In the genomic region with DNA sequence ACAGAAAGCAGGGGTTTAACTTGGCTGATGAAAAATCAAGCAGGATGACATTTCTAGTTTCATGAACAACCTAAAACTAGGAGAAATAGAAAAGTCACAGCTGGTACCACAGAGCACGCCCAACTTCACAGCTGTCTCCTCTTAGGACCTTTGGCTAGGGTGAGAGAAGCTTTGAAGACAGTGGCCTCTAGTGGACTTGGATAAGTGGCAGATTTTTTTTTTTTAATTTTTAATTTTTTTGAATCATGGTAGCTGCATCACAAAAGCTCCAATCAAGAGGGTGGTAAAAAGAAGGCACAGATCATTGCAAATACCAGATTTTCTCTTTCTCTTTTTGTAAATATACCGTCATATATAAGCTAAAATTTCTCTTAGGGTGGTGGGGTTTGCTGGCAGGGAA, we compare ENCODE assay signal across 1 cellular context.
TF ChIP-seq lines count a peak whose summit lies in the region.

No MANE protein-coding gene starts in this region.

TF ChIP-seq in K562, 482 proteins besides CTCF, POLR2A, EP300 and RAD21:
- TF ChIP-seq MTF1 (CRISPR knock-in tag; IDR thresholded peaks at IDR 0.05; ENCODE audit: borderline replicate concordance) (no peak), MEIS2 (IDR thresholded peaks at IDR 0.05; ENCODE audit: partially characterized antibody) (no peak), ZNF384 (IDR thresholded peaks at IDR 0.05; ENCODE audit: low read depth, low read length) (peak; percentile 73), DACH1 (IDR thresholded peaks at IDR 0.05; ENCODE audit: partially characterized antibody) (peak; percentile 17), HMGN3 (IDR thresholded peaks at IDR 0.05; ENCODE audit: borderline replicate concordance, extremely low read depth, insufficient read length, low read depth, low read length) (no peak)
